ENCODE assay signal across 23 cellular contexts in genomic region chr2:104468846-104469245, GRCh38.
A peak's percentile ranks its signal among the peaks of the same experiment; 100 is the strongest.
DNase-seq lines count a peak whose midpoint lies in the region.
"Had no signal": no experiment of that assay in that cellular context is flagged by ENCODE, and none has a peak within 500 bp of the region (broad histone marks: within the 10 kb centered on the region; RNA-seq: fewer than 3 reads in every experiment).

No MANE protein-coding gene starts in this region.

- H3K27ac ChIP-seq in angular gyrus (ENCODE audit: low read depth, low read length), result peak overlapping the region; percentile 11
- H3K27ac ChIP-seq in mesendoderm (ENCODE audit: low read depth, low read length), result no peak overlapping the region
- H3K27ac ChIP-seq: A549, RWPE1 had no signal

- H2AK5ac ChIP-seq in mesendoderm (ENCODE audit: low read length), result no peak overlapping the region

- no peak overlapping the region for H3K4me2 ChIP-seq in mesendoderm (ENCODE audit: low read length)
- H3K4me2 ChIP-seq: A549 had no signal

- no peaks in the 10 kb centered on the region for H3K36me3 ChIP-seq in mesendoderm (ENCODE audit: control insufficient read depth, insufficient read depth, low read length)
- H3K36me3 ChIP-seq: HAP-1, MG63 had no signal

- no peaks in the 10 kb centered on the region for H3K4me1 ChIP-seq in mesendoderm (ENCODE audit: control insufficient read depth, low read depth, low read length)
- H3K4me1 ChIP-seq: A549, Caco-2, HAP-1 had no signal

- peak; percentile 55 for DNase-seq in inferior parietal cortex (ENCODE audit: extremely low spot score)
- peak; percentile 96 for DNase-seq in pons (ENCODE audit: low spot score)
- DNase-seq in mesendoderm, result no peak
- no peak for DNase-seq in retina
- no peak for DNase-seq in HUDEP-2 (lab: John Stamatoyannopoulos, UW; ENCODE audit: unreplicated experiment in 76 of 76)
- DNase-seq in SW 1271 (lab: John Stamatoyannopoulos, UW), result no peak
- DNase-seq: AML-193; C1 segment of cervical spinal cord; Caco-2; CD4-positive, alpha-beta memory T cell; GOT3; HFFc6; IMR-90; KG1; MG63; NCI-H2081; NCI-H2227 treated with DMSO at 0.1 percent for 48 hours; NCI-H526 treated with DMSO at 0.1 percent for 48 hours; SHP77 had no signal

- H2BK15ac ChIP-seq in mesendoderm (replicated peaks; ENCODE audit: low read depth), result no peak overlapping the region

- no peak overlapping the region for H3K23ac ChIP-seq in mesendoderm (ENCODE audit: low read length)

- no peak overlapping the region for H2BK5ac ChIP-seq in mesendoderm (ENCODE audit: low read length)

- H2BK120ac ChIP-seq in mesendoderm (ENCODE audit: low read depth, low read length), result no peak overlapping the region

- H3K79me2 ChIP-seq in mesendoderm (ENCODE audit: control insufficient read depth, insufficient read depth, low read length), result no peaks in the 10 kb centered on the region

- H3K79me1 ChIP-seq in mesendoderm (ENCODE audit: low read length), result no peaks in the 10 kb centered on the region

- H3K9ac ChIP-seq in mesendoderm (ENCODE audit: low read length), result no peak overlapping the region

- H3K56ac ChIP-seq in mesendoderm (ENCODE audit: low read length), result no peak overlapping the region

- H3K27me3 ChIP-seq in mesendoderm (ENCODE audit: insufficient read depth, low read length, poor library complexity), result no peaks in the 10 kb centered on the region
- H3K27me3 ChIP-seq: MG63 had no signal

- H3K4ac ChIP-seq in mesendoderm (ENCODE audit: low read depth, low read length), result no peak overlapping the region

- H4K5ac ChIP-seq in mesendoderm (ENCODE audit: low read length), result no peak overlapping the region

- no peak overlapping the region for H3K18ac ChIP-seq in mesendoderm (ENCODE audit: low read length)

- H3K4me3 ChIP-seq in mesendoderm (ENCODE audit: low read length), result no peak overlapping the region
- H3K4me3 ChIP-seq: A549, HAP-1, MG63 had no signal

- no peak overlapping the region for H4K8ac ChIP-seq in mesendoderm (ENCODE audit: low read depth, low read length)

- no CpG with 5 or more reads among the region's 6 CpGs for WGBS in mesendoderm (ENCODE audit: extremely low coverage, insufficient coverage, low lambda C conversion rate)

Comparison
In these comparisons a context has a peak if more than half of its experiments do, and no peak if none do; other contexts are left out.
1. DNase-seq: peak in inferior parietal cortex (single experiment) and pons (single experiment); none in mesendoderm (single experiment), retina (single experiment), HUDEP-2 (0 of 76) and SW 1271 (0 of 2).